In the genomic region with DNA sequence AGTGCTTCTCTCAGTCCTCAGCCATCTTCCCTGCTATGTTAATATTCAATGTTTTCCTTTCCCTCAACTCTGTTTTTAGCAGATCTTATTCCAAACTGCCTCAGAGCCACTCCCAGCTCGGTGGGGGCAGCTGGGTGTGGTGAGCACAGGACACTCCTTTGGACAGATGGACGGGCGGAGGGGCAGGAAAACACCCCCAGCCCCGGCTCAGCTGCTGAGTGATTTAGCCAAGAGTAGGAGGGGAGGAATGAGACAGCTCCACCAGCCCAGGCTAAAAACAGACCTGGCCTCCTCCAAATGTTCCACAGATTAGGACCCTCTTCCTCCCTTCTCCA, we compare ENCODE assay signal across 11 cellular contexts.
DNase-seq lines count a peak whose midpoint lies in the region; ATAC-seq and TF ChIP-seq lines count a peak whose summit lies in the region.
"Had no signal": no experiment of that assay in that cellular context is flagged by ENCODE, and none has a peak within 500 bp of the region (broad histone marks: within the 10 kb centered on the region; RNA-seq: fewer than 3 reads in every experiment).

No MANE protein-coding gene starts in this region.

- H3K4me1 ChIP-seq in right atrium auricular region, result peaks cover 0 to 18% of the 10 kb centered on the region in 2 donors
- H3K4me1 ChIP-seq: parathyroid adenoma had no signal

- H3K9me3 ChIP-seq in WERI-Rb-1 (ENCODE audit: severe bottlenecking) (no peaks in the 10 kb centered on the region), right atrium auricular region (no peaks in the 10 kb centered on the region)

- H3K9me3 Mint-ChIP-seq in activated T-cell treated with anti-CD3 and anti-CD28 coated beads, Interleukin-2, amount 50 U/mL, for 24 hours, result peaks cover 9% of the 10 kb centered on the region
- peaks cover 0 to 1% of the 10 kb centered on the region in 2 donors for H3K9me3 Mint-ChIP-seq in stimulated activated naive B cell treated with anti-CD40 and anti-IgM and Interleukin-4, amounts not matched to agents 10 μg/mL and 1 μg/mL and 100 μg/mL, for 72 hours

- peaks cover 6% of the 10 kb centered on the region for H3K36me3 Mint-ChIP-seq in activated T-cell treated with anti-CD3 and anti-CD28 coated beads, Interleukin-2, amount 50 U/mL, for 24 hours (ENCODE audit: low read depth)
- H3K36me3 Mint-ChIP-seq in stimulated activated naive B cell treated with anti-CD40 and anti-IgM and Interleukin-4, amounts not matched to agents 10 μg/mL and 1 μg/mL and 100 μg/mL, for 72 hours, result no peaks in the 10 kb centered on the region

- no peaks in the 10 kb centered on the region for H3K27me3 Mint-ChIP-seq in activated T-cell treated with anti-CD3 and anti-CD28 coated beads, Interleukin-2, amount 50 U/mL, for 24 hours
- H3K27me3 Mint-ChIP-seq in stimulated activated naive B cell treated with anti-CD40 and anti-IgM and Interleukin-4, amounts not matched to agents 10 μg/mL and 1 μg/mL and 100 μg/mL, for 72 hours, result peaks cover 4 to 8% of the 10 kb centered on the region in 2 donors

- no peak for ATAC-seq in stimulated activated naive B cell treated with anti-CD40 and anti-IgM and Interleukin-4, amounts not matched to agents 10 μg/mL and 1 μg/mL and 100 μg/mL, for 72 hours (replicated peaks)
- no peak for ATAC-seq in HG03354 (IDR thresholded peaks at IDR 0.05; ENCODE audit: poor library complexity, severe bottlenecking, unreplicated experiment)

- no peak for TF ChIP-seq CTCF in WERI-Rb-1 (IDR thresholded peaks at IDR 0.05; ENCODE audit: low read depth, low read length)
- no peak for TF ChIP-seq CTCF in right atrium auricular region (IDR thresholded peaks at IDR 0.05)

- H3K4me3 ChIP-seq in WERI-Rb-1 (ENCODE audit: low read depth, low read length) (no peak overlapping the region), right atrium auricular region (no peak overlapping the region)

- H3K36me3 ChIP-seq in WERI-Rb-1, result no peaks in the 10 kb centered on the region
- H3K36me3 ChIP-seq in right atrium auricular region, result no peaks in the 10 kb centered on the region

- H3K27me3 ChIP-seq in WERI-Rb-1 (ENCODE audit: insufficient read depth, low read depth, severe bottlenecking) (peaks cover 22% of the 10 kb centered on the region), right atrium auricular region (no peaks in the 10 kb centered on the region)

- peak overlapping the region; percentile 95 for H3K27ac Mint-ChIP-seq in activated T-cell treated with anti-CD3 and anti-CD28 coated beads, Interleukin-2, amount 50 U/mL, for 24 hours
- peak overlapping the region; percentile 38 for H3K27ac Mint-ChIP-seq in stimulated activated naive B cell treated with anti-CD40 and anti-IgM and Interleukin-4, amounts not matched to agents 10 μg/mL and 1 μg/mL and 100 μg/mL, for 72 hours

- H3K27ac ChIP-seq in WERI-Rb-1 (peak overlapping the region; percentile 49; the same call in 1 of the 2 replicates), right atrium auricular region (peak overlapping the region; percentile 56 to 69)
- H3K27ac ChIP-seq: parathyroid adenoma had no signal

- no peak for DNase-seq in activated T-cell treated with anti-CD3 and anti-CD28 coated beads, Interleukin-2, amount 50 U/mL, for 24 hours
- DNase-seq in activated T-cell treated with anti-CD3 and anti-CD28 coated beads, Interleukin-2, amount 50 U/mL, for 1 hour, result no peak
- DNase-seq in WERI-Rb-1 (peak; percentile 83), right atrium auricular region (ENCODE audit: low spot score) (no peak), cerebellar nuclear complex (lab: John Stamatoyannopoulos, UW) (no peak), DMS79 (lab: John Stamatoyannopoulos, UW) (no peak)
- DNase-seq in stimulated activated naive B cell treated with anti-CD40 and anti-IgM and Interleukin-4, amounts not matched to agents 10 μg/mL and 1 μg/mL and 100 μg/mL, for 72 hours, result no peak
- DNase-seq: activated CD8-positive, alpha-beta memory T cell treated with anti-CD3 and anti-CD28 coated beads, Interleukin-2, amount 50 U/mL, for 48 hours; hippocampal formation had no signal

- peaks cover 69% of the 10 kb centered on the region for H3K4me1 Mint-ChIP-seq in activated T-cell treated with anti-CD3 and anti-CD28 coated beads, Interleukin-2, amount 50 U/mL, for 24 hours (ENCODE audit: low read depth)
- peaks cover 11 to 15% of the 10 kb centered on the region in 2 donors for H3K4me1 Mint-ChIP-seq in stimulated activated naive B cell treated with anti-CD40 and anti-IgM and Interleukin-4, amounts not matched to agents 10 μg/mL and 1 μg/mL and 100 μg/mL, for 72 hours

- peak overlapping the region; percentile 68 for H3K4me3 Mint-ChIP-seq in activated T-cell treated with anti-CD3 and anti-CD28 coated beads, Interleukin-2, amount 50 U/mL, for 24 hours
- no peak overlapping the region for H3K4me3 Mint-ChIP-seq in stimulated activated naive B cell treated with anti-CD40 and anti-IgM and Interleukin-4, amounts not matched to agents 10 μg/mL and 1 μg/mL and 100 μg/mL, for 72 hours
